ENCODE assay signal across 8 cellular contexts in the genomic region with DNA sequence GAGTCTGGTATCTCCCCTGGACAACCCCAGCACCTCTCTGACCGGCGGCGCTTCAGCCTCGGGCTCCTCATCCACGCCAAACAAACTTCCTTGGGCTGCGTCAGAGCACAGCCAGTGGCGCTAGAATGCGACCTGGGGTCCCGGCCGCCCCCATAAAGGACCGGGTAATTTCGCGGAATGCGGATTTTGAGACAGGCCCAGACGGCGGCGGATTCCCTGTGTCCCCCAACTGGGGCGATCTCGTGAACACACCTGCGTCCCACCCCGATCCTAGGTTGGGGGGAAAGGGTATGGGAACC. TPM values are rescaled to one million over a fixed set of nuclear protein-coding genes. Genes with fewer than 3 reads are reported as not detected.
A peak's percentile ranks its signal among the peaks of the same experiment; 100 is the strongest.
DNase-seq lines count a peak whose midpoint lies in the region; ATAC-seq and TF ChIP-seq lines count a peak whose summit lies in the region.

No MANE protein-coding gene starts in this region.

- BruUV-seq in HCT116 (replicated peaks; lab: Mats Ljungman, UMichigan), result no TSS peak

- peaks cover 73% of the 10 kb centered on the region for H3K27me3 Mint-ChIP-seq in activated T-helper 2 cell treated with anti-CD3 and anti-CD28 coated beads, Interferon-gamma antibody, Interleukin-2, Interleukin-4, amounts not matched to agents 10 μg/mL and 5 μg/mL and 100 μg/mL, durations not matched to agents 14 hours and 24 hours and 36 hours (ENCODE audit: low read depth)

- H3K9ac ChIP-seq in HCT116 (ENCODE audit: low read length) (no peak overlapping the region), iPS-18a (ENCODE audit: low read length) (peak overlapping the region; percentile 8)

- H4K20me1 ChIP-seq in HCT116 (ENCODE audit: insufficient read depth), result no peaks in the 10 kb centered on the region

- H3K27ac ChIP-seq in HCT116 (ENCODE audit: low read depth, low read length) (no peak overlapping the region; the same call in 1 of the 2 replicates), iPS-18a (ENCODE audit: low read length) (no peak overlapping the region), spleen (no peak overlapping the region)

- H3K36me3 ChIP-seq in HCT116 (ENCODE audit: control insufficient read depth in 1 of 2, insufficient read depth in 2 of 2, low read length in 2 of 2), result peaks cover 3 to 7% of the 10 kb centered on the region in 2 experiments; a peak in 1 of 4 replicates
- H3K36me3 ChIP-seq in iPS-18a (ENCODE audit: control insufficient read depth, low read depth, low read length), result no peaks in the 10 kb centered on the region
- peaks cover 0 to 22% (median 3%) of the 10 kb centered on the region in 6 donors for H3K36me3 ChIP-seq in spleen

- CTCF ChIA-PET in HCT116 (lab: Charles Lee) (no interaction called here), GM10248 (lab: Yijun Ruan, JAX) (interaction anchor here (0.9 to 1.5 kb wide), 5 partner anchors 15 to 396 kb away, joined by 3 to 4 read pairs (median 3); no protein-coding TSS in a partner anchor)

- no peak for DNase-seq in HCT116 (ENCODE audit: low read depth, low spot score)
- no peak for DNase-seq in activated T-helper 2 cell treated with anti-CD3 and anti-CD28 coated beads, Interferon-gamma antibody, Interleukin-2, Interleukin-4, amounts not matched to agents 10 μg/mL and 5 μg/mL and 100 μg/mL, durations not matched to agents 14 hours and 24 hours and 36 hours (ENCODE audit: low spot score)
- DNase-seq in spleen, result no peak
- DNase-seq in GM10248 (ENCODE audit: extremely low spot score), result no peak
- DNase-seq in MV-4-11 (lab: John Stamatoyannopoulos, UW), result no peak
- DNase-seq in activated CD4-positive, CD25-positive, alpha-beta regulatory T cell treated with anti-CD3 and anti-CD28 coated beads, Interleukin-2, amount 50 U/mL, for 72 hours, result no peak
- no peak for DNase-seq in mesenteric fat pad (ENCODE audit: low spot score)

- H2AFZ ChIP-seq in HCT116 (ENCODE audit: low read depth, low read length, poor library complexity, severe bottlenecking), result no peak overlapping the region

- peaks cover 70% of the 10 kb centered on the region for H3K79me2 ChIP-seq in HCT116 (ENCODE audit: insufficient read depth, low read length)

- TF ChIP-seq CTCF in HCT116 (IDR thresholded peaks at IDR 0.05 in 2 of 3, conservative IDR thresholded peaks at IDR 0.05 in 1 of 3; ENCODE audit: borderline replicate concordance in 1 of 3, insufficient read depth in 1 of 3, low read depth in 2 of 3, low read length in 2 of 3) (no peak), spleen (IDR thresholded peaks at IDR 0.05 in 8 of 11, conservative IDR thresholded peaks at IDR 0.05 in 3 of 11) (no peak), GM10248 (IDR thresholded peaks at IDR 0.05; ENCODE audit: control extremely low read depth, extremely low read depth, low read depth, missing control alignments) (no peak)

- H3K36me3 Mint-ChIP-seq in activated T-helper 2 cell treated with anti-CD3 and anti-CD28 coated beads, Interferon-gamma antibody, Interleukin-2, Interleukin-4, amounts not matched to agents 10 μg/mL and 5 μg/mL and 100 μg/mL, durations not matched to agents 14 hours and 24 hours and 36 hours (ENCODE audit: low read depth), result peaks cover 4% of the 10 kb centered on the region

- peaks cover 0 to 17% of the 10 kb centered on the region in 2 experiments; a peak in 2 of 4 replicates for H3K4me1 ChIP-seq in HCT116 (ENCODE audit: control insufficient read depth in 1 of 2, insufficient read depth in 2 of 2, low read length in 2 of 2)
- H3K4me1 ChIP-seq in iPS-18a (ENCODE audit: control insufficient read depth, low read depth, low read length), result peaks cover 57% of the 10 kb centered on the region
- peaks cover 19 to 66% (median 36%) of the 10 kb centered on the region in 6 donors for H3K4me1 ChIP-seq in spleen

- peak overlapping the region; percentile 81 to 82 for H3K4me3 ChIP-seq in HCT116 (replicated peaks in 1 of 2; ENCODE audit: low read depth in 1 of 2, low read length in 2 of 2)
- peak overlapping the region; percentile 83 for H3K4me3 ChIP-seq in iPS-18a (ENCODE audit: low read length)
- peak overlapping the region; percentile 61 to 97 (median 82) for H3K4me3 ChIP-seq in spleen

- H3K27me3 ChIP-seq in HCT116 (ENCODE audit: insufficient read depth, low read length) (no peaks in the 10 kb centered on the region), iPS-18a (ENCODE audit: control insufficient read depth, insufficient read depth, low read length) (peaks cover 84% of the 10 kb centered on the region), spleen (replicated peaks in 1 of 7) (peaks cover 0 to 43% (median 18%) of the 10 kb centered on the region in 7 donors)

- intact Hi-C loops in HCT116 (cut with micrococcal nuclease) (no loop called here), spleen (cut with DNase I; ENCODE audit: low total_unique reads) (no loop called here)
- intact Hi-C loops in activated T-helper 2 cell treated with anti-CD3 and anti-CD28 coated beads, Interferon-gamma antibody, Interleukin-2, Interleukin-4, amounts not matched to agents 10 μg/mL and 5 μg/mL and 100 μg/mL, durations not matched to agents 14 hours and 24 hours and 36 hours (cut with micrococcal nuclease), result loop anchor here (5.0 kb wide), 1 partner anchor 120 kb away; no protein-coding TSS in a partner anchor

- 4 to 8% (median 6%) methylated on average over 16 to 21 of the region's 21 CpGs for WGBS in spleen, 5 donors

- H3K4me1 Mint-ChIP-seq in activated T-helper 2 cell treated with anti-CD3 and anti-CD28 coated beads, Interferon-gamma antibody, Interleukin-2, Interleukin-4, amounts not matched to agents 10 μg/mL and 5 μg/mL and 100 μg/mL, durations not matched to agents 14 hours and 24 hours and 36 hours (ENCODE audit: low read depth), result peaks cover 26% of the 10 kb centered on the region

- no peaks in the 10 kb centered on the region for H3K9me2 ChIP-seq in HCT116 (ENCODE audit: insufficient read depth)

- TF ChIP-seq RAD21 in HCT116 (IDR thresholded peaks at IDR 0.05; ENCODE audit: low read depth), result no peak

- H3K27ac Mint-ChIP-seq in activated T-helper 2 cell treated with anti-CD3 and anti-CD28 coated beads, Interferon-gamma antibody, Interleukin-2, Interleukin-4, amounts not matched to agents 10 μg/mL and 5 μg/mL and 100 μg/mL, durations not matched to agents 14 hours and 24 hours and 36 hours, result no peak overlapping the region

- H3K9me3 ChIP-seq in HCT116 (ENCODE audit: control insufficient read depth in 1 of 2, insufficient read depth in 1 of 2, low read depth in 1 of 2, low read length in 2 of 2), result no peaks in the 10 kb centered on the region
- H3K9me3 ChIP-seq in iPS-18a (ENCODE audit: control insufficient read depth, low read depth, low read length), result no peaks in the 10 kb centered on the region
- no peaks in the 10 kb centered on the region for H3K9me3 ChIP-seq in spleen

- peak overlapping the region; percentile 96 for H3K4me2 ChIP-seq in HCT116 (ENCODE audit: low read length)

- no peak for ATAC-seq in HCT116

- TF ChIP-seq POLR2A in HCT116 (IDR thresholded peaks at IDR 0.05; ENCODE audit: borderline replicate concordance, extremely low read depth, insufficient read depth, insufficient read length) (no peak), spleen (IDR thresholded peaks at IDR 0.05) (no peak)

- RAD21 ChIA-PET in HCT116 (lab: Charles Lee; ENCODE audit: low non-redundant PET in 1 of 2, low total read pairs in 2 of 2, uncharacterized antibody in 2 of 2, unreplicated experiment in 2 of 2), result no interaction called here

- peak overlapping the region; percentile 86 for H3K4me3 Mint-ChIP-seq in activated T-helper 2 cell treated with anti-CD3 and anti-CD28 coated beads, Interferon-gamma antibody, Interleukin-2, Interleukin-4, amounts not matched to agents 10 μg/mL and 5 μg/mL and 100 μg/mL, durations not matched to agents 14 hours and 24 hours and 36 hours (ENCODE audit: low read depth)

- POLR2A ChIA-PET in HCT116 (lab: Charles Lee) (no interaction called here), GM10248 (lab: Yijun Ruan, JAX) (interaction anchor here (0.7 kb wide), 1 partner anchor 364 kb away, joined by 4 read pairs; no protein-coding TSS in a partner anchor)

- no peaks in the 10 kb centered on the region for H3K9me3 Mint-ChIP-seq in activated T-helper 2 cell treated with anti-CD3 and anti-CD28 coated beads, Interferon-gamma antibody, Interleukin-2, Interleukin-4, amounts not matched to agents 10 μg/mL and 5 μg/mL and 100 μg/mL, durations not matched to agents 14 hours and 24 hours and 36 hours

TF ChIP-seq in HCT116, 20 proteins besides CTCF, POLR2A, EP300 and RAD21 (continues in another document):
- no peak for TF ChIP-seq ZBTB33 (IDR thresholded peaks at IDR 0.05; ENCODE audit: extremely low read depth, insufficient replicate concordance, low read length)
- TF ChIP-seq, protein P1, sequence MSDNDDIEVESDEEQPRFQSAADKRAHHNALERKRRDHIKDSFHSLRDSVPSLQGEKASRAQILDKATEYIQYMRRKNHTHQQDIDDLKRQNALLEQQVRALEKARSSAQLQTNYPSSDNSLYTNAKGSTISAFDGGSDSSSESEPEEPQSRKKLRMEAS (IDR thresholded peaks at IDR 0.05), result no peak
- TF ChIP-seq ELF1 (IDR thresholded peaks at IDR 0.05; ENCODE audit: borderline replicate concordance, low read depth), result no peak
- TF ChIP-seq EGR1 (IDR thresholded peaks at IDR 0.05; ENCODE audit: low read depth), result no peak
- no peak for TF ChIP-seq JUND (IDR thresholded peaks at IDR 0.05)
- no peak for TF ChIP-seq SRF (IDR thresholded peaks at IDR 0.05; ENCODE audit: low read depth)
- TF ChIP-seq POLR2AphosphoS5 (IDR thresholded peaks at IDR 0.05; ENCODE audit: low read depth, low read length), result no peak
- no peak for TF ChIP-seq CEBPB (IDR thresholded peaks at IDR 0.05; ENCODE audit: low read depth)

RNA-seq across cellular contexts. Expression of gene FOXP4, which starts 1.6 kb away (rescaled TPM):
- total RNA-seq in HCT116 (2021; ENCODE audit: unreplicated experiment), result 32.3 TPM
- 23.8 and 25.7 TPM in 2 replicates for polyA plus RNA-seq in HCT116 (2012)
- 9.6 and 9.7 TPM in 2 replicates for total RNA-seq in activated T-helper 2 cell treated with anti-CD3 and anti-CD28 coated beads, Interferon-gamma antibody, Interleukin-2, Interleukin-4, amounts not matched to agents 10 μg/mL and 5 μg/mL and 100 μg/mL, durations not matched to agents 14 hours and 24 hours and 36 hours
- total RNA-seq in spleen, result 10 to 100 TPM in 3 of 7 donors, 1 to 10 TPM in 4; 5.3 to 12.1 (median 8.3) TPM
- polyA plus RNA-seq in spleen, result 1 to 10 TPM; 3.0 to 5.8 (median 3.4) TPM
- 21.4 TPM for total RNA-seq in mesenteric fat pad
